Comparison of ENCODE assay signal across 14 cellular contexts in genomic region chr16:86048221-86048620, GRCh38.
DNase-seq lines count a peak whose midpoint lies in the region; ATAC-seq and TF ChIP-seq lines count a peak whose summit lies in the region.
"Had no signal": no experiment of that assay in that cellular context is flagged by ENCODE, and none has a peak within 500 bp of the region (broad histone marks: within the 10 kb centered on the region; RNA-seq: fewer than 3 reads in every experiment).

No MANE protein-coding gene starts in this region.

- no peaks in the 10 kb centered on the region for H3K9me3 Mint-ChIP-seq in activated CD8-positive, alpha-beta T cell treated with anti-CD3 and anti-CD28 coated beads, Interleukin-2, amount 10 ng/mL, durations not matched to agents 7 days and 5 days (ENCODE audit: insufficient read depth)

- peaks cover 18% of the 10 kb centered on the region for H3K4me1 Mint-ChIP-seq in activated CD8-positive, alpha-beta T cell treated with anti-CD3 and anti-CD28 coated beads, Interleukin-2, amount 10 ng/mL, durations not matched to agents 7 days and 5 days (ENCODE audit: low read depth)

- intact Hi-C loops in sciatic nerve (cut with DNase I): no loop called here

- peaks cover 30% of the 10 kb centered on the region for H3K27me3 Mint-ChIP-seq in activated CD8-positive, alpha-beta T cell treated with anti-CD3 and anti-CD28 coated beads, Interleukin-2, amount 10 ng/mL, durations not matched to agents 7 days and 5 days (ENCODE audit: low read depth)

- H3K4me3 ChIP-seq in BE2C (ENCODE audit: low read depth, low read length): no peak overlapping the region
- no peak overlapping the region for H3K4me3 ChIP-seq in Peyer's patch

- no peak overlapping the region for H3K27ac ChIP-seq in Peyer's patch

- CTCF ChIA-PET in activated CD8-positive, alpha-beta T cell treated with anti-CD3 and anti-CD28 coated beads, Interleukin-2, amount 10 ng/mL, durations not matched to agents 7 days and 5 days (lab: Charles Lee): interaction anchor here (2.7 kb wide), 1 partner anchor 228 kb away, joined by 16 read pairs; no protein-coding TSS in a partner anchor

- ATAC-seq in sciatic nerve: no peak
- no peak for ATAC-seq in activated CD8-positive, alpha-beta T cell treated with anti-CD3 and anti-CD28 coated beads, Interleukin-2, amount 10 ng/mL, durations not matched to agents 7 days and 5 days
- ATAC-seq: Panc1 had no signal

- TF ChIP-seq CTCF in BE2C (IDR thresholded peaks at IDR 0.05; ENCODE audit: low read depth, low read length): no peak
- no peak for TF ChIP-seq CTCF in Peyer's patch (IDR thresholded peaks at IDR 0.05)

- H3K27ac Mint-ChIP-seq in activated CD8-positive, alpha-beta T cell treated with anti-CD3 and anti-CD28 coated beads, Interleukin-2, amount 10 ng/mL, durations not matched to agents 7 days and 5 days: no peak overlapping the region
- H3K27ac Mint-ChIP-seq: H9 had no signal

- TF ChIP-seq POLR2A in Peyer's patch (IDR thresholded peaks at IDR 0.05): no peak

- no peak overlapping the region for H3K4me3 Mint-ChIP-seq in activated CD8-positive, alpha-beta T cell treated with anti-CD3 and anti-CD28 coated beads, Interleukin-2, amount 10 ng/mL, durations not matched to agents 7 days and 5 days
- H3K4me3 Mint-ChIP-seq: H9 had no signal

- POLR2A ChIA-PET in activated CD8-positive, alpha-beta T cell treated with anti-CD3 and anti-CD28 coated beads, Interleukin-2, amount 10 ng/mL, durations not matched to agents 7 days and 5 days (lab: Charles Lee): no interaction called here

- 0 out of 2 replicates have a peak, but pooled peaks cover 3% of the 10 kb centered on the region for H3K4me1 ChIP-seq in BE2C
- no peaks in the 10 kb centered on the region for H3K4me1 ChIP-seq in Peyer's patch

- H3K27me3 ChIP-seq in BE2C (no peaks in the 10 kb centered on the region), Peyer's patch (no peaks in the 10 kb centered on the region)

- H3K9me3 ChIP-seq in BE2C: no peaks in the 10 kb centered on the region
- no peaks in the 10 kb centered on the region for H3K9me3 ChIP-seq in Peyer's patch

- DNase-seq in BE2C (peak; percentile 39), Peyer's patch (peak in 2 of 3 donors; percentile 19 to 30), left kidney (ENCODE audit: low read depth, low spot score) (peak; percentile 54), sciatic nerve (ENCODE audit: low spot score) (peak; percentile 49), hypothalamus (lab: John Stamatoyannopoulos, UW) (no peak), D341Med (ENCODE audit: low spot score) (no peak), superior temporal gyrus (ENCODE audit: extremely low spot score) (no peak)
- no peak for DNase-seq in activated CD8-positive, alpha-beta T cell treated with anti-CD3 and anti-CD28 coated beads, Interleukin-2, amount 10 ng/mL, durations not matched to agents 7 days and 5 days
- DNase-seq: Calu3, H9, NCI-H1092 treated with DMSO at 0.1 percent for 48 hours, NCI-H510A treated with DMSO at 0.1 percent for 48 hours, SHP77 treated with DMSO at 0.1 percent for 48 hours had no signal

- no peaks in the 10 kb centered on the region for H3K36me3 Mint-ChIP-seq in activated CD8-positive, alpha-beta T cell treated with anti-CD3 and anti-CD28 coated beads, Interleukin-2, amount 10 ng/mL, durations not matched to agents 7 days and 5 days (ENCODE audit: low read depth)

- H3K36me3 ChIP-seq in BE2C (no peaks in the 10 kb centered on the region), Peyer's patch (no peaks in the 10 kb centered on the region)

Comparison
In these comparisons a context has a peak if more than half of its experiments do, and no peak if none do; other contexts are left out.
1. DNase-seq: peak in BE2C (single experiment), Peyer's patch (2 of 3), left kidney (single experiment) and sciatic nerve (single experiment); none in hypothalamus (0 of 51), D341Med (single experiment), superior temporal gyrus (single experiment) and activated CD8-positive, alpha-beta T cell treated with anti-CD3 and anti-CD28 coated beads, Interleukin-2, amount 10 ng/mL, durations not matched to agents 7 days and 5 days (single experiment).